In the genomic region with DNA sequence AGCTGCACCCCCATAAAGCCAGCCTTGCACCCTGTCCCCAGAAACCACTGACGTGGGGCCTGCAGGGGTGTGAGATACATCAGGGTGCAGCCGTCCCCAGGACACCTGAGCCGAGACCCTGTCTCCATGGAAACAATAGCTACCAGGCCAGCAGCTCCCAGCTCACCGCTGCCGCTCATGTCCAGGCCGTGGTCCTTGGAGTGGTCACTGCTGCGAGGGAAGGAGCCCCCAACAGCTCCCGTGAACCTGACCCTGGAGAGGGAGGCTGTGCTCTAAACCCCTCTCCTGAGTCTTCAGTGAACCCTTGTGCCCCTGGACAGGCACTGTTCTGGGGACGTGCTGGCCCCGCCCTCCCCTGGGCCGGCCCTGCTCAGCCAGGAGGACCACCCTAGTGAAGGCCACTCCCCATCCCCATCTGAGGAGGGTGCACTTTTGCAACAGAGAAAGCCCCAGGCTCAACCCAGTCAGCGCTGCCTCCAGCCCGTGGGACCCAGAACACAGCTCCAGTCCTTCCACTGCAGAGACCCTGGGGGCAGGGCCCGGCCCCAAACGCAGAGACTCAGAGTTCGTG, we compare ENCODE assay signal across 8 cellular contexts. TPM values are rescaled to one million over a fixed set of nuclear protein-coding genes. Genes with fewer than 3 reads are reported as not detected.
DNase-seq lines count a peak whose midpoint lies in the region; ATAC-seq and TF ChIP-seq lines count a peak whose summit lies in the region.

No MANE protein-coding gene starts in this region.

- peak overlapping the region in 11 of 12 donors; percentile 10 to 58 (median 45) for H3K4me3 ChIP-seq in heart left ventricle
- peak overlapping the region; percentile 15 for H3K4me3 ChIP-seq in neural cell (ENCODE audit: low read length)
- H3K4me3 ChIP-seq in vagina: peak overlapping the region in 1 of 2 donors; percentile 21

- H4K20me1 ChIP-seq in neural cell (ENCODE audit: insufficient read depth): no peaks in the 10 kb centered on the region

- TF ChIP-seq CTCF in heart left ventricle (IDR thresholded peaks at IDR 0.05) (no peak), neural cell (IDR thresholded peaks at IDR 0.05; ENCODE audit: poor library complexity, severe bottlenecking) (no peak), vagina (IDR thresholded peaks at IDR 0.05) (no peak)
- no peak for TF ChIP-seq CTCF in activated CD8-positive, alpha-beta T cell treated with anti-CD3 and anti-CD28 coated beads for 36 hours (IDR thresholded peaks at IDR 0.05)

- CTCF ChIA-PET in activated CD8-positive, alpha-beta T cell treated with anti-CD3 and anti-CD28 coated beads for 36 hours (lab: Charles Lee): interaction anchor here (0.7 kb wide), 1 partner anchor 59 kb away, joined by 3 read pairs; no protein-coding TSS in a partner anchor

- H3K79me2 ChIP-seq in neural cell (replicated peaks; ENCODE audit: insufficient read depth, low read length): no peaks in the 10 kb centered on the region

- peak; percentile 28 to 51 (median 37) for ATAC-seq in heart left ventricle
- ATAC-seq in activated CD8-positive, alpha-beta T cell treated with anti-CD3 and anti-CD28 coated beads for 36 hours: no peak

- peaks cover 3% of the 10 kb centered on the region for H3K9me3 Mint-ChIP-seq in activated CD8-positive, alpha-beta T cell treated with anti-CD3 and anti-CD28 coated beads for 36 hours

- H3F3A ChIP-seq in neural cell (ENCODE audit: insufficient read depth, low read length, poor library complexity, severe bottlenecking): no peaks in the 10 kb centered on the region

- H3K4me2 ChIP-seq in neural cell (ENCODE audit: low read length): no peak overlapping the region

- no peaks in the 10 kb centered on the region for H3K4me1 Mint-ChIP-seq in activated CD8-positive, alpha-beta T cell treated with anti-CD3 and anti-CD28 coated beads for 36 hours (ENCODE audit: low read depth)

- no peaks in the 10 kb centered on the region for H3K36me3 Mint-ChIP-seq in activated CD8-positive, alpha-beta T cell treated with anti-CD3 and anti-CD28 coated beads for 36 hours (ENCODE audit: low read depth)

- no peak overlapping the region for H3K27ac Mint-ChIP-seq in activated CD8-positive, alpha-beta T cell treated with anti-CD3 and anti-CD28 coated beads for 36 hours

- H3K9ac ChIP-seq in neural cell (ENCODE audit: low read length): peak overlapping the region; percentile 38

- H3K27ac ChIP-seq in heart left ventricle: peak overlapping the region; percentile 90 to 99 (median 98)
- peak overlapping the region; percentile 49 for H3K27ac ChIP-seq in neural cell (ENCODE audit: low read length)
- H3K27ac ChIP-seq in vagina: peak overlapping the region; percentile 93

- H3K4me1 ChIP-seq in heart left ventricle (peaks cover 8 to 77% (median 68%) of the 10 kb centered on the region in 12 donors), vagina (peaks cover 64% of the 10 kb centered on the region)

- no peak overlapping the region for H3K4me3 Mint-ChIP-seq in activated CD8-positive, alpha-beta T cell treated with anti-CD3 and anti-CD28 coated beads for 36 hours

- H3K9me2 ChIP-seq in neural cell (ENCODE audit: insufficient read depth, low read length): no peaks in the 10 kb centered on the region

- WGBS in heart left ventricle, 4 donors: 26 to 44% (median 30%) methylated on average over 9 to 16 of the region's 16 CpGs

- H3K36me3 ChIP-seq in heart left ventricle: no peaks in the 10 kb centered on the region
- no peaks in the 10 kb centered on the region for H3K36me3 ChIP-seq in neural cell (ENCODE audit: insufficient read depth, low read length)
- no peaks in the 10 kb centered on the region for H3K36me3 ChIP-seq in vagina

- H3K9me3 ChIP-seq in heart left ventricle (peaks cover 0 to 4% (median 0%) of the 10 kb centered on the region in 12 donors), neural cell (ENCODE audit: low read length) (no peaks in the 10 kb centered on the region), vagina (no peaks in the 10 kb centered on the region)

- H3K27me3 ChIP-seq in heart left ventricle (no peaks in the 10 kb centered on the region), neural cell (ENCODE audit: insufficient read depth, low read depth, low read length) (no peaks in the 10 kb centered on the region), vagina (no peaks in the 10 kb centered on the region)

- H2AFZ ChIP-seq in neural cell (ENCODE audit: low read depth, low read length): no peak overlapping the region

- POLR2A ChIA-PET in activated CD8-positive, alpha-beta T cell treated with anti-CD3 and anti-CD28 coated beads for 36 hours (lab: Charles Lee): no interaction called here

- TF ChIP-seq POLR2A in heart left ventricle (IDR thresholded peaks at IDR 0.05): peak in 1 of 2 donors; percentile 18
- no peak for TF ChIP-seq POLR2A in vagina (IDR thresholded peaks at IDR 0.05)

- no peak for TF ChIP-seq RAD21 in neural cell (conservative IDR thresholded peaks at IDR 0.05)

- intact Hi-C loops in heart left ventricle (cut with DNase I): loop anchor here in 9 of 10 donors (1.0 to 10.0 kb wide), 12 partner anchors 19 to 121 kb away; a partner anchor contains a TSS
- intact Hi-C loops in vagina (cut with DNase I): loop anchor here (10.0 kb wide), 1 partner anchor 53 kb away; no protein-coding TSS in a partner anchor
- intact Hi-C loops in activated CD8-positive, alpha-beta T cell treated with anti-CD3 and anti-CD28 coated beads for 36 hours (cut with micrococcal nuclease): no loop called here

- H3K27me3 Mint-ChIP-seq in activated CD8-positive, alpha-beta T cell treated with anti-CD3 and anti-CD28 coated beads for 36 hours: no peaks in the 10 kb centered on the region

- no peak for TF ChIP-seq EP300 in neural cell (conservative IDR thresholded peaks at IDR 0.05; ENCODE audit: poor library complexity, severe bottlenecking)

- DNase-seq in activated effector memory CD4-positive, alpha-beta T cell treated with anti-CD3 and anti-CD28 coated beads, Interleukin-2, amount 50 U/mL, for 16 hours: peak; percentile 59
- no peak for DNase-seq in activated effector memory CD4-positive, alpha-beta T cell treated with Interleukin-2 at 50 U/mL for 16 hours
- peak in 4 of 5 donors; percentile 52 to 71 (median 66) for DNase-seq in heart left ventricle
- DNase-seq in vagina (ENCODE audit: extremely low spot score in 2 of 2): no peak
- DNase-seq in stimulated activated CD4-positive, alpha-beta T cell treated with anti-CD3 and anti-CD28 coated beads, Interleukin-12 subunit alpha, Interleukin-12 subunit beta, amount 100 ng/mL, for 4 hours: no peak
- no peak for DNase-seq in activated CD8-positive, alpha-beta T cell treated with anti-CD3 and anti-CD28 coated beads for 36 hours
- DNase-seq in activated CD4-positive, alpha-beta T cell treated with anti-CD3 and anti-CD28 coated beads, Interleukin-2, amount 50 U/mL, for 48 hours: no peak

TF ChIP-seq in neural cell, 6 proteins besides CTCF, POLR2A, EP300 and RAD21:
- no peak for TF ChIP-seq TAF1 (IDR thresholded peaks at IDR 0.05; ENCODE audit: low read depth)
- no peak for TF ChIP-seq POLR2AphosphoS5 (IDR thresholded peaks at IDR 0.05)
- no peak for TF ChIP-seq MXI1 (conservative IDR thresholded peaks at IDR 0.05; ENCODE audit: poor library complexity, severe bottlenecking)
- TF ChIP-seq EZH2 (IDR thresholded peaks at IDR 0.05; ENCODE audit: borderline replicate concordance, insufficient read depth, low read length, poor library complexity, severe bottlenecking): no peak
- TF ChIP-seq, protein P1, sequence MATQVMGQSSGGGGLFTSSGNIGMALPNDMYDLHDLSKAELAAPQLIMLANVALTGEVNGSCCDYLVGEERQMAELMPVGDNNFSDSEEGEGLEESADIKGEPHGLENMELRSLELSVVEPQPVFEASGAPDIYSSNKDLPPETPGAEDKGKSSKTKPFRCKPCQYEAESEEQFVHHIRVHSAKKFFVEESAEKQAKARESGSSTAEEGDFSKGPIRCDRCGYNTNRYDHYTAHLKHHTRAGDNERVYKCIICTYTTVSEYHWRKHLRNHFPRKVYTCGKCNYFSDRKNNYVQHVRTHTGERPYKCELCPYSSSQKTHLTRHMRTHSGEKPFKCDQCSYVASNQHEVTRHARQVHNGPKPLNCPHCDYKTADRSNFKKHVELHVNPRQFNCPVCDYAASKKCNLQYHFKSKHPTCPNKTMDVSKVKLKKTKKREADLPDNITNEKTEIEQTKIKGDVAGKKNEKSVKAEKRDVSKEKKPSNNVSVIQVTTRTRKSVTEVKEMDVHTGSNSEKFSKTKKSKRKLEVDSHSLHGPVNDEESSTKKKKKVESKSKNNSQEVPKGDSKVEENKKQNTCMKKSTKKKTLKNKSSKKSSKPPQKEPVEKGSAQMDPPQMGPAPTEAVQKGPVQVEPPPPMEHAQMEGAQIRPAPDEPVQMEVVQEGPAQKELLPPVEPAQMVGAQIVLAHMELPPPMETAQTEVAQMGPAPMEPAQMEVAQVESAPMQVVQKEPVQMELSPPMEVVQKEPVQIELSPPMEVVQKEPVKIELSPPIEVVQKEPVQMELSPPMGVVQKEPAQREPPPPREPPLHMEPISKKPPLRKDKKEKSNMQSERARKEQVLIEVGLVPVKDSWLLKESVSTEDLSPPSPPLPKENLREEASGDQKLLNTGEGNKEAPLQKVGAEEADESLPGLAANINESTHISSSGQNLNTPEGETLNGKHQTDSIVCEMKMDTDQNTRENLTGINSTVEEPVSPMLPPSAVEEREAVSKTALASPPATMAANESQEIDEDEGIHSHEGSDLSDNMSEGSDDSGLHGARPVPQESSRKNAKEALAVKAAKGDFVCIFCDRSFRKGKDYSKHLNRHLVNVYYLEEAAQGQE (IDR thresholded peaks at IDR 0.05; ENCODE audit: borderline replicate concordance): no peak
- TF ChIP-seq SMC3 (conservative IDR thresholded peaks at IDR 0.05; ENCODE audit: poor library complexity): no peak
TF ChIP-seq in neural cell: peak in this region for 0.

RNA-seq across cellular contexts. Expression of a gene that starts 19.6 kb away (rescaled TPM):
- total RNA-seq in heart left ventricle: 100 to 1,000 TPM in 6 of 9 donors, 10 to 100 TPM in 3; 78.1 to 179 (median 113) TPM
- 10 to 100 TPM; 38.6 to 60.1 TPM for polyA plus RNA-seq in heart left ventricle
- polyA plus RNA-seq in neural cell: 44.5 and 48.8 TPM in 2 replicates
- 86.2 and 89.9 TPM in 2 replicates for polyA minus RNA-seq in neural cell
- 24.3 TPM for total RNA-seq in vagina
- 10 to 100 TPM in 1 of 2 experiments, 1 to 10 TPM in 1; 9.6 to 10.4 TPM for total RNA-seq in activated CD8-positive, alpha-beta T cell treated with anti-CD3 and anti-CD28 coated beads for 36 hours

Comparison
In these comparisons a context has a peak if more than half of its experiments do, and no peak if none do; other contexts are left out.
1. DNase-seq: peak in activated effector memory CD4-positive, alpha-beta T cell treated with anti-CD3 and anti-CD28 coated beads, Interleukin-2, amount 50 U/mL, for 16 hours (single experiment) and heart left ventricle (4 of 5); none in activated effector memory CD4-positive, alpha-beta T cell treated with Interleukin-2 at 50 U/mL for 16 hours (single experiment), vagina (0 of 2), stimulated activated CD4-positive, alpha-beta T cell treated with anti-CD3 and anti-CD28 coated beads, Interleukin-12 subunit alpha, Interleukin-12 subunit beta, amount 100 ng/mL, for 4 hours (single experiment), activated CD8-positive, alpha-beta T cell treated with anti-CD3 and anti-CD28 coated beads for 36 hours (single experiment) and activated CD4-positive, alpha-beta T cell treated with anti-CD3 and anti-CD28 coated beads, Interleukin-2, amount 50 U/mL, for 48 hours (0 of 2).
2. Peak in every context shown above with its lines, with median percentiles within 50 percentile points of each other: H3K27ac ChIP-seq.